Comparison of ENCODE assay signal across 1 cellular context in the genomic region with DNA sequence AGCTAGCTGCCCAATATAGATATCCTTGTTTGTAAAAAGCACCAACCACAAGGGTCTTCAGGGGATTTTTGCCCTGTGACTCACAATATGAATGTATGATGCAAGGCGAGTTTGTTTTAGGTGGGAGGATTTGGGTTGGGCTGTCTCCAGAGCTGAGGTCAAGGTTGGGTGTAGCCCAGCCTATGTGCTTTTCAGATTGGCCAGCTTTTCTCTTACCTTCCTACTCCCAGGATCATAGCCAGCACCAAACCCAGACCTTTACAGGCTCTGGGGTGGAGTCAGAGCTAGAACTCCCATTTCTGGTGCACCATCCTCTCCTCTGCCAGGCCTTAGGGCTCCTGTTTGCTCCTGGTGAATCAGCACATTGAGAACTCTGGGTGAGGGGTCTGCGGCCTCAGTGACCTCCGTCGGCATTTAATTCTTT.
TF ChIP-seq lines count a peak whose summit lies in the region.

No MANE protein-coding gene starts in this region.

TF ChIP-seq in K562, 482 proteins besides CTCF, POLR2A, EP300 and RAD21 (continued from another document):
- TF ChIP-seq, protein P1, sequence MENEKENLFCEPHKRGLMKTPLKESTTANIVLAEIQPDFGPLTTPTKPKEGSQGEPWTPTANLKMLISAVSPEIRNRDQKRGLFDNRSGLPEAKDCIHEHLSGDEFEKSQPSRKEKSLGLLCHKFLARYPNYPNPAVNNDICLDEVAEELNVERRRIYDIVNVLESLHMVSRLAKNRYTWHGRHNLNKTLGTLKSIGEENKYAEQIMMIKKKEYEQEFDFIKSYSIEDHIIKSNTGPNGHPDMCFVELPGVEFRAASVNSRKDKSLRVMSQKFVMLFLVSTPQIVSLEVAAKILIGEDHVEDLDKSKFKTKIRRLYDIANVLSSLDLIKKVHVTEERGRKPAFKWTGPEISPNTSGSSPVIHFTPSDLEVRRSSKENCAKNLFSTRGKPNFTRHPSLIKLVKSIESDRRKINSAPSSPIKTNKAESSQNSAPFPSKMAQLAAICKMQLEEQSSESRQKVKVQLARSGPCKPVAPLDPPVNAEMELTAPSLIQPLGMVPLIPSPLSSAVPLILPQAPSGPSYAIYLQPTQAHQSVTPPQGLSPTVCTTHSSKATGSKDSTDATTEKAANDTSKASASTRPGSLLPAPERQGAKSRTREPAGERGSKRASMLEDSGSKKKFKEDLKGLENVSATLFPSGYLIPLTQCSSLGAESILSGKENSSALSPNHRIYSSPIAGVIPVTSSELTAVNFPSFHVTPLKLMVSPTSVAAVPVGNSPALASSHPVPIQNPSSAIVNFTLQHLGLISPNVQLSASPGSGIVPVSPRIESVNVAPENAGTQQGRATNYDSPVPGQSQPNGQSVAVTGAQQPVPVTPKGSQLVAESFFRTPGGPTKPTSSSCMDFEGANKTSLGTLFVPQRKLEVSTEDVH (IDR thresholded peaks at IDR 0.05; ENCODE audit: low read depth, partially characterized antibody) = no peak
- TF ChIP-seq PHTF2 (CRISPR knock-in tag; IDR thresholded peaks at IDR 0.05) = no peak
- TF ChIP-seq, protein P2, sequence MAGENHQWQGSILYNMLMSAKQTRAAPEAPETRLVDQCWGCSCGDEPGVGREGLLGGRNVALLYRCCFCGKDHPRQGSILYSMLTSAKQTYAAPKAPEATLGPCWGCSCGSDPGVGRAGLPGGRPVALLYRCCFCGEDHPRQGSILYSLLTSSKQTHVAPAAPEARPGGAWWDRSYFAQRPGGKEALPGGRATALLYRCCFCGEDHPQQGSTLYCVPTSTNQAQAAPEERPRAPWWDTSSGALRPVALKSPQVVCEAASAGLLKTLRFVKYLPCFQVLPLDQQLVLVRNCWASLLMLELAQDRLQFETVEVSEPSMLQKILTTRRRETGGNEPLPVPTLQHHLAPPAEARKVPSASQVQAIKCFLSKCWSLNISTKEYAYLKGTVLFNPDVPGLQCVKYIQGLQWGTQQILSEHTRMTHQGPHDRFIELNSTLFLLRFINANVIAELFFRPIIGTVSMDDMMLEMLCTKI (IDR thresholded peaks at IDR 0.05; ENCODE audit: partially characterized antibody) = no peak
- TF ChIP-seq ARHGAP35 (IDR thresholded peaks at IDR 0.05; ENCODE audit: partially characterized antibody) = no peak
- TF ChIP-seq, protein P3, sequence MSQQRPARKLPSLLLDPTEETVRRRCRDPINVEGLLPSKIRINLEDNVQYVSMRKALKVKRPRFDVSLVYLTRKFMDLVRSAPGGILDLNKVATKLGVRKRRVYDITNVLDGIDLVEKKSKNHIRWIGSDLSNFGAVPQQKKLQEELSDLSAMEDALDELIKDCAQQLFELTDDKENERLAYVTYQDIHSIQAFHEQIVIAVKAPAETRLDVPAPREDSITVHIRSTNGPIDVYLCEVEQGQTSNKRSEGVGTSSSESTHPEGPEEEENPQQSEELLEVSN (IDR thresholded peaks at IDR 0.05; ENCODE audit: borderline replicate concordance in 1 of 2, extremely low read depth in 1 of 2, insufficient read depth in 1 of 2, insufficient read length in 1 of 2, low read depth in 1 of 2, low read length in 1 of 2, poor library complexity in 1 of 2, severe bottlenecking in 1 of 2) = no peak
- no peak for TF ChIP-seq MYBL2 (IDR thresholded peaks at IDR 0.05; ENCODE audit: low read depth)
- no peak for TF ChIP-seq MYBL2 (CRISPR knock-in tag; IDR thresholded peaks at IDR 0.05; ENCODE audit: borderline replicate concordance)
- TF ChIP-seq CSDE1 (IDR thresholded peaks at IDR 0.05) = no peak
- TF ChIP-seq ZNF766 (CRISPR knock-in tag; conservative IDR thresholded peaks at IDR 0.05) = no peak
- 0 out of 2 replicates have a peak, but pooled peaks have one; percentile 15 for TF ChIP-seq EGR1 (conservative IDR thresholded peaks at IDR 0.05)
- TF ChIP-seq ZNF316 (IDR thresholded peaks at IDR 0.05) = no peak
- no peak for TF ChIP-seq SMAD2 (IDR thresholded peaks at IDR 0.05; ENCODE audit: low read depth, low read length)
- no peak for TF ChIP-seq CEBPG (CRISPR knock-in tag; IDR thresholded peaks at IDR 0.05)
- peak in 1 of 2 experiments; percentile 69; a peak in 2 of 4 replicates for TF ChIP-seq CEBPG (tag; conservative IDR thresholded peaks at IDR 0.05 in 1 of 2, IDR thresholded peaks at IDR 0.05 in 1 of 2)
- TF ChIP-seq, protein P4, sequence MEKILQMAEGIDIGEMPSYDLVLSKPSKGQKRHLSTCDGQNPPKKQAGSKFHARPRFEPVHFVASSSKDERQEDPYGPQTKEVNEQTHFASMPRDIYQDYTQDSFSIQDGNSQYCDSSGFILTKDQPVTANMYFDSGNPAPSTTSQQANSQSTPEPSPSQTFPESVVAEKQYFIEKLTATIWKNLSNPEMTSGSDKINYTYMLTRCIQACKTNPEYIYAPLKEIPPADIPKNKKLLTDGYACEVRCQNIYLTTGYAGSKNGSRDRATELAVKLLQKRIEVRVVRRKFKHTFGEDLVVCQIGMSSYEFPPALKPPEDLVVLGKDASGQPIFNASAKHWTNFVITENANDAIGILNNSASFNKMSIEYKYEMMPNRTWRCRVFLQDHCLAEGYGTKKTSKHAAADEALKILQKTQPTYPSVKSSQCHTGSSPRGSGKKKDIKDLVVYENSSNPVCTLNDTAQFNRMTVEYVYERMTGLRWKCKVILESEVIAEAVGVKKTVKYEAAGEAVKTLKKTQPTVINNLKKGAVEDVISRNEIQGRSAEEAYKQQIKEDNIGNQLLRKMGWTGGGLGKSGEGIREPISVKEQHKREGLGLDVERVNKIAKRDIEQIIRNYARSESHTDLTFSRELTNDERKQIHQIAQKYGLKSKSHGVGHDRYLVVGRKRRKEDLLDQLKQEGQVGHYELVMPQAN (IDR thresholded peaks at IDR 0.05; ENCODE audit: borderline replicate concordance) = no peak
- TF ChIP-seq JUND (IDR thresholded peaks at IDR 0.05; ENCODE audit: borderline replicate concordance, low read depth, low read length) = peak; percentile 12; the same call in 1 of the 2 replicates
- TF ChIP-seq JUND (tag; IDR thresholded peaks at IDR 0.05; ENCODE audit: borderline replicate concordance, low read depth, low read length) = no peak
- no peak for TF ChIP-seq ZBTB7A (IDR thresholded peaks at IDR 0.05; ENCODE audit: borderline replicate concordance, control insufficient read depth, low read depth, low read length)
- TF ChIP-seq, protein P5, sequence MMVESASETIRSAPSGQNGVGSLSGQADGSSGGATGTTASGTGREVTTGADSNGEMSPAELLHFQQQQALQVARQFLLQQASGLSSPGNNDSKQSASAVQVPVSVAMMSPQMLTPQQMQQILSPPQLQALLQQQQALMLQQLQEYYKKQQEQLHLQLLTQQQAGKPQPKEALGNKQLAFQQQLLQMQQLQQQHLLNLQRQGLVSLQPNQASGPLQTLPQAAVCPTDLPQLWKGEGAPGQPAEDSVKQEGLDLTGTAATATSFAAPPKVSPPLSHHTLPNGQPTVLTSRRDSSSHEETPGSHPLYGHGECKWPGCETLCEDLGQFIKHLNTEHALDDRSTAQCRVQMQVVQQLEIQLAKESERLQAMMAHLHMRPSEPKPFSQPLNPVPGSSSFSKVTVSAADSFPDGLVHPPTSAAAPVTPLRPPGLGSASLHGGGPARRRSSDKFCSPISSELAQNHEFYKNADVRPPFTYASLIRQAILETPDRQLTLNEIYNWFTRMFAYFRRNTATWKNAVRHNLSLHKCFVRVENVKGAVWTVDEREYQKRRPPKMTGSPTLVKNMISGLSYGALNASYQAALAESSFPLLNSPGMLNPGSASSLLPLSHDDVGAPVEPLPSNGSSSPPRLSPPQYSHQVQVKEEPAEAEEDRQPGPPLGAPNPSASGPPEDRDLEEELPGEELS (CRISPR knock-in tag; IDR thresholded peaks at IDR 0.05; ENCODE audit: borderline replicate concordance) = no peak
- TF ChIP-seq, protein P6, sequence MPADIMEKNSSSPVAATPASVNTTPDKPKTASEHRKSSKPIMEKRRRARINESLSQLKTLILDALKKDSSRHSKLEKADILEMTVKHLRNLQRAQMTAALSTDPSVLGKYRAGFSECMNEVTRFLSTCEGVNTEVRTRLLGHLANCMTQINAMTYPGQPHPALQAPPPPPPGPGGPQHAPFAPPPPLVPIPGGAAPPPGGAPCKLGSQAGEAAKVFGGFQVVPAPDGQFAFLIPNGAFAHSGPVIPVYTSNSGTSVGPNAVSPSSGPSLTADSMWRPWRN (IDR thresholded peaks at IDR 0.05; ENCODE audit: low read depth) = no peak
- TF ChIP-seq ZKSCAN3 (CRISPR knock-in tag; IDR thresholded peaks at IDR 0.05) = no peak
- no peak for TF ChIP-seq SP1 (CRISPR knock-in tag; IDR thresholded peaks at IDR 0.05)
- TF ChIP-seq SMARCB1 (IDR thresholded peaks at IDR 0.05; ENCODE audit: insufficient read length, low read depth) = no peak
- TF ChIP-seq TFAM (CRISPR knock-in tag; conservative IDR thresholded peaks at IDR 0.05) = no peak
- no peak for TF ChIP-seq POLR3G (IDR thresholded peaks at IDR 0.05; ENCODE audit: extremely low read depth, insufficient read length, insufficient replicate concordance)
